In the genomic region with DNA sequence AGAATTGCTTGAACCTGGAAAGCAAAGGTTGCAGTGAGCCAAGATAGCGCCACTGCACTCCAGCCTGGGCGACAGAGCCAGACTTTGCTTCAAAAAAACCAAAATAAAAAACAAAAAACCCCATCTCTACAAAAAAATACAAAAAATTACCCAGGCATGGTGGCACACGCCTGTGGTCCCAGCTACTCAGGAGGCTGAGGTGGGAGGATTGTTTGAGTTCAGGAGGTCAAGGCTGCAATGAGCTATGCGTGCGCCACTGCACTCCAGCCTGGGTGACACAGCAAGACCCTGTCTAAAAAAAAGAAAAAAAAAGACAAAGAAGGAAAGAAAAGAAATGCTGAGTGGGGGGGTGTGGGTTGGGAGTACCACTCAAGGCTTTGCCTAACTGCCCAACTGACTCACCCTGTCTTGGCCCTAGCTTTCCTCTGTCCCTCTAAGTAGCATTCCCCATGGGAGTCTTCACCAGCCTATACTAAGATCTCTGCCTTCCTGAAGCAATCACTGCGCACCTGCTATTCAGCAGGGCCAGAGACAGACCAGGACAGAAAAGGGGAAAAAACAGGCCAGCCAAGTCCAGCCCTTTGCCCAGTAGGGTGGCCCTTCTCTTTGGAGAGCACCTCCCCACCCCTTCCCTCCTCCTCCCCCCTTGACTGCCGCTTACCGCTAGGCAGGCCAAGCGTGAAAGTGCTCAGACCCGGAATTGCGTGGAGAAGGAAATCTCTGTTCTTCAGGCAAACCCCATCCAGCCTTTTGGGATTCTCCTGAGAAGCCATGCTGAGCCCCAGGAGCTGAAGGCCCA, we compare ENCODE assay signal across 20 cellular contexts. TPM values are rescaled to one million over a fixed set of nuclear protein-coding genes. Genes with fewer than 3 reads are reported as not detected.
DNase-seq lines count a peak whose midpoint lies in the region; ATAC-seq and TF ChIP-seq lines count a peak whose summit lies in the region.
"Had no signal": no experiment of that assay in that cellular context is flagged by ENCODE, and none has a peak within 500 bp of the region (broad histone marks: within the 10 kb centered on the region; RNA-seq: fewer than 3 reads in every experiment).

No MANE protein-coding gene starts in this region.

- no peaks in the 10 kb centered on the region for H3K36me3 Mint-ChIP-seq in glutamatergic neuron (ENCODE audit: unreplicated experiment)
- H3K36me3 Mint-ChIP-seq: naive B cell; stimulated activated memory B cell treated with anti-CD40 and anti-IgM and Interleukin-4, amounts not matched to agents 10 μg/mL and 1 μg/mL and 100 μg/mL, for 72 hours had no signal

- no peaks in the 10 kb centered on the region for H3K79me2 ChIP-seq in parathyroid adenoma

- no peaks in the 10 kb centered on the region for H3K9me3 ChIP-seq in parathyroid adenoma (ENCODE audit: control insufficient read depth, low read length)
- H3K9me3 ChIP-seq: HAP-1, Peyer's patch had no signal

- no peak for TF ChIP-seq CTCF in glutamatergic neuron (IDR thresholded peaks at IDR 0.05; ENCODE audit: partially characterized antibody, unreplicated experiment)
- TF ChIP-seq CTCF in parathyroid adenoma (IDR thresholded peaks at IDR 0.05): no peak

- no peak overlapping the region for H3K4me3 Mint-ChIP-seq in glutamatergic neuron (ENCODE audit: unreplicated experiment)
- H3K4me3 Mint-ChIP-seq: naive B cell; stimulated activated memory B cell treated with anti-CD40 and anti-IgM and Interleukin-4, amounts not matched to agents 10 μg/mL and 1 μg/mL and 100 μg/mL, for 72 hours had no signal

- peak overlapping the region; percentile 10 for H3K4me2 ChIP-seq in parathyroid adenoma (ENCODE audit: low read length)

- no peaks in the 10 kb centered on the region for H3K36me3 ChIP-seq in parathyroid adenoma (ENCODE audit: control insufficient read depth, insufficient read depth, low read length)
- H3K36me3 ChIP-seq: HAP-1, Peyer's patch had no signal

- H3K27ac Mint-ChIP-seq in glutamatergic neuron (ENCODE audit: unreplicated experiment): peak overlapping the region; percentile 12
- H3K27ac Mint-ChIP-seq: progenitor cell of endocrine pancreas; stimulated activated memory B cell treated with anti-CD40 and anti-IgM and Interleukin-4, amounts not matched to agents 10 μg/mL and 1 μg/mL and 100 μg/mL, for 72 hours had no signal

- H3K9me3 Mint-ChIP-seq in glutamatergic neuron (ENCODE audit: unreplicated experiment): peaks cover 8% of the 10 kb centered on the region
- H3K9me3 Mint-ChIP-seq: naive B cell; stimulated activated memory B cell treated with anti-CD40 and anti-IgM and Interleukin-4, amounts not matched to agents 10 μg/mL and 1 μg/mL and 100 μg/mL, for 72 hours had no signal

- no peak for ATAC-seq in HG03354 (IDR thresholded peaks at IDR 0.05; ENCODE audit: poor library complexity, severe bottlenecking, unreplicated experiment)
- ATAC-seq: stimulated activated memory B cell treated with anti-CD40 and anti-IgM and Interleukin-4, amounts not matched to agents 10 μg/mL and 1 μg/mL and 100 μg/mL, for 72 hours had no signal

- no peak overlapping the region for H3K27ac ChIP-seq in parathyroid adenoma
- H3K27ac ChIP-seq: Peyer's patch had no signal

- no peaks in the 10 kb centered on the region for H3K27me3 ChIP-seq in parathyroid adenoma (ENCODE audit: control insufficient read depth, insufficient read depth, low read length)

- H3K4me1 Mint-ChIP-seq in glutamatergic neuron (ENCODE audit: low read depth, unreplicated experiment): peaks cover 32% of the 10 kb centered on the region
- H3K4me1 Mint-ChIP-seq: naive B cell; stimulated activated memory B cell treated with anti-CD40 and anti-IgM and Interleukin-4, amounts not matched to agents 10 μg/mL and 1 μg/mL and 100 μg/mL, for 72 hours had no signal

- H3K4me1 ChIP-seq in parathyroid adenoma: no peaks in the 10 kb centered on the region
- H3K4me1 ChIP-seq: HAP-1, Peyer's patch had no signal

- no peak overlapping the region for H3K4me3 ChIP-seq in parathyroid adenoma (ENCODE audit: low read depth, low read length)
- H3K4me3 ChIP-seq: HAP-1, Peyer's patch had no signal

- H3K9ac ChIP-seq in parathyroid adenoma: no peak overlapping the region

- peaks cover under 1% of the 10 kb centered on the region for H3K27me3 Mint-ChIP-seq in glutamatergic neuron (ENCODE audit: unreplicated experiment)
- H3K27me3 Mint-ChIP-seq: progenitor cell of endocrine pancreas had no signal

- DNase-seq in NCI-H1092 treated with DMSO at 0.1 percent for 48 hours (lab: John Stamatoyannopoulos, UW) (peak; percentile 12), NCI-H1092 (lab: John Stamatoyannopoulos, UW) (no peak), NCI-H69 (lab: John Stamatoyannopoulos, UW) (peak; percentile 32), glutamatergic neuron (no peak), NCI-H1048 (lab: John Stamatoyannopoulos, UW) (no peak), UCSD-AML1 (lab: John Stamatoyannopoulos, UW; ENCODE audit: unreplicated experiment) (no peak)
- DNase-seq: 8988T; activated CD4-positive, alpha-beta T cell treated with anti-CD3 and anti-CD28 coated beads for 4 hours; activated gamma-delta T cell; foreskin fibroblast; Karpas-422; naive B cell; NCI-H1436; NCI-H526; Peyer's patch had no signal

- H2AFZ ChIP-seq in parathyroid adenoma: peak overlapping the region; percentile 62

RNA-seq across cellular contexts. Expression of a gene that starts 45.8 kb away (rescaled TPM):
- 50.3 TPM for total RNA-seq in glutamatergic neuron (ENCODE audit: unreplicated experiment)
- total RNA-seq: Peyer's patch had no signal

RNA-seq across cellular contexts. Expression of a gene that starts 50.6 kb away (rescaled TPM):
- total RNA-seq in glutamatergic neuron (ENCODE audit: unreplicated experiment): 36.4 TPM

Comparison
In these comparisons a context has a peak if more than half of its experiments do, and no peak if none do; other contexts are left out.
1. DNase-seq: peak in NCI-H1092 treated with DMSO at 0.1 percent for 48 hours (single experiment) and NCI-H69 (single experiment); none in NCI-H1092 (single experiment), glutamatergic neuron (single experiment), NCI-H1048 (single experiment) and UCSD-AML1 (single experiment).